ENCODE assay signal across 30 cellular contexts in the genomic region with DNA sequence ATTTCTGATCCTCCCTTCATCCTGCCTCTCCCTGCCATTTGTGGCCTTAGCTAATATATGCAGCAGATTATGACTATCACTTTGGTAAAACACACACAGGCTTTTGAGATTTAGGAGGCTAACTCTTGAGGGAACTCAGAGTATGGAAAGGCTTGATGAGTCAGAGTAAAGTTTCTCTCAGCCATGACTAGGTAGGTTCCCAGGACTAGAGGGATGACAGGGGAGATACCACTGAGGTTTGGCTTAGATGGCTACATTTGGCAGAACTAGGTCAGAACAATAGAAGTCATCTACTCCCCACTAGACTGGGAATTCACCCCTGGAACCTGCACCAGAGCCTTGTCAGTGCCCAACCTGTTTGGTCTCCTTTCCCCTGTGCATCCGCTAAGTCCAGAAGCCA.
DNase-seq lines count a peak whose midpoint lies in the region; ATAC-seq, FAIRE-seq and TF ChIP-seq lines count a peak whose summit lies in the region.
"Had no signal": no experiment of that assay in that cellular context is flagged by ENCODE, and none has a peak within 500 bp of the region (broad histone marks: within the 10 kb centered on the region; RNA-seq: fewer than 3 reads in every experiment).

No MANE protein-coding gene starts in this region.

- H2BK120ac ChIP-seq in H1 (replicated peaks; ENCODE audit: low read depth, low read length), result no peak overlapping the region
- no peak overlapping the region for H2BK120ac ChIP-seq in mesenchymal stem cell (ENCODE audit: low read depth, low read length)

- H3K9ac ChIP-seq in PC-3 (ENCODE audit: low read length), result no peak overlapping the region
- H3K9ac ChIP-seq in H1 (replicated peaks in 1 of 4; ENCODE audit: extremely low read depth in 1 of 4, low read depth in 3 of 4, low read length in 3 of 4), result no peak overlapping the region
- H3K9ac ChIP-seq in mesenchymal stem cell (ENCODE audit: low read length), result no peak overlapping the region

- H3K27ac ChIP-seq in PC-3 (ENCODE audit: low read length) (no peak overlapping the region), H1 (ENCODE audit: low read depth, low read length) (no peak overlapping the region), mesenchymal stem cell (ENCODE audit: low read length, poor library complexity, severe bottlenecking) (no peak overlapping the region)
- H3K27ac ChIP-seq: cardiac muscle cell, heart left ventricle, HL-60, neutrophil, PC-9, upper lobe of left lung had no signal

- intact Hi-C loops in PC-3 (cut with micrococcal nuclease), result no loop called here

- H4K8ac ChIP-seq in H1 (ENCODE audit: extremely low read depth, insufficient read depth, low read length) (no peak overlapping the region), mesenchymal stem cell (ENCODE audit: low read length) (no peak overlapping the region)

- no peak overlapping the region for H3K14ac ChIP-seq in H1 (ENCODE audit: insufficient read length)
- no peak overlapping the region for H3K14ac ChIP-seq in mesenchymal stem cell (ENCODE audit: low read length in 2 of 2)

- H2AFZ ChIP-seq in PC-3 (ENCODE audit: low read length) (no peak overlapping the region), H1 (ENCODE audit: low read length) (0 out of 2 replicates have a peak overlapping the region, but pooled peaks have one; percentile 62), mesenchymal stem cell (ENCODE audit: low read depth, low read length) (no peak overlapping the region)
- H2AFZ ChIP-seq: PC-9 had no signal

- H4K20me1 ChIP-seq in PC-3 (ENCODE audit: low read length) (no peaks in the 10 kb centered on the region), H1 (replicated peaks in 1 of 2; ENCODE audit: control insufficient read depth in 1 of 2, insufficient read depth in 2 of 2, low read length in 2 of 2) (no peaks in the 10 kb centered on the region)

- H3K4ac ChIP-seq in H1 (replicated peaks; ENCODE audit: insufficient read length, low read depth, low read length) (no peak overlapping the region), mesenchymal stem cell (ENCODE audit: low read depth in 1 of 2, low read length in 2 of 2) (no peak overlapping the region)

- H3K23ac ChIP-seq in H1 (ENCODE audit: insufficient read length), result no peak overlapping the region
- H3K23ac ChIP-seq in mesenchymal stem cell (ENCODE audit: low read length in 2 of 2), result no peak overlapping the region

- TF ChIP-seq RAD21 in H1 (IDR thresholded peaks at IDR 0.05 in 1 of 2, conservative IDR thresholded peaks at IDR 0.05 in 1 of 2; ENCODE audit: low read depth in 2 of 2, low read length in 2 of 2), result no peak

- H3K18ac ChIP-seq in H1 (ENCODE audit: extremely low read depth, low read length) (no peak overlapping the region), mesenchymal stem cell (ENCODE audit: low read depth in 1 of 2, low read length in 2 of 2) (no peak overlapping the region)

- no peak overlapping the region for H2BK15ac ChIP-seq in H1 (ENCODE audit: low read length)
- no peak overlapping the region for H2BK15ac ChIP-seq in mesenchymal stem cell (ENCODE audit: low read depth, poor library complexity, severe bottlenecking)

- H3F3A ChIP-seq in PC-3 (ENCODE audit: low read length, unreplicated experiment), result no peaks in the 10 kb centered on the region

- no peak overlapping the region for H2AK5ac ChIP-seq in H1 (ENCODE audit: low read depth, low read length)
- no peak overlapping the region for H2AK5ac ChIP-seq in mesenchymal stem cell (ENCODE audit: low read length, severe bottlenecking)

- H3K9me3 ChIP-seq in PC-3 (ENCODE audit: low read length), result no peaks in the 10 kb centered on the region
- 0 out of 4 replicates have a peak, but pooled peaks cover 0 to 3% of the 10 kb centered on the region in 2 experiments for H3K9me3 ChIP-seq in H1 (ENCODE audit: insufficient read depth in 2 of 2, low read depth in 1 of 2, low read length in 1 of 2)
- H3K9me3 ChIP-seq in mesenchymal stem cell (ENCODE audit: control insufficient read depth, low read length), result no peaks in the 10 kb centered on the region
- H3K9me3 ChIP-seq: BE2C, heart left ventricle, neutrophil, upper lobe of left lung had no signal

- no peak for TF ChIP-seq POLR2A in H1 (IDR thresholded peaks at IDR 0.05; ENCODE audit: control extremely low read depth in 1 of 2, low read depth in 2 of 2, low read length in 2 of 2)

- H3K36me3 ChIP-seq in PC-3 (ENCODE audit: low read depth, low read length), result no peaks in the 10 kb centered on the region
- no peaks in the 10 kb centered on the region for H3K36me3 ChIP-seq in H1 (ENCODE audit: control insufficient read depth in 2 of 4, insufficient read depth in 4 of 4, low read length in 3 of 4)
- H3K36me3 ChIP-seq in mesenchymal stem cell (ENCODE audit: control insufficient read depth in 1 of 2, insufficient read depth in 2 of 2, low read depth in 1 of 2, low read length in 2 of 2), result no peaks in the 10 kb centered on the region
- H3K36me3 ChIP-seq: BE2C, cardiac muscle cell, heart left ventricle, neutrophil, upper lobe of left lung had no signal

- TF ChIP-seq CTCF in PC-3 (conservative IDR thresholded peaks at IDR 0.05; ENCODE audit: low read depth, low read length) (no peak), H1 (IDR thresholded peaks at IDR 0.05; ENCODE audit: control extremely low read depth in 1 of 3, insufficient read depth in 1 of 3, low read depth in 1 of 3, low read length in 3 of 3) (no peak)

- CTCF ChIA-PET in PC-3 (lab: Charles Lee) (no interaction called here), H1 (lab: Charles Lee; ENCODE audit: partially characterized antibody) (no interaction called here)

- FAIRE-seq in H1 (lab: Jason Lieb, UNC), result no peak
- FAIRE-seq: H54, HepG2, small intestine, TTC549 had no signal

- no peak for TF ChIP-seq EP300 in H1 (IDR thresholded peaks at IDR 0.05; ENCODE audit: borderline replicate concordance in 1 of 2, low read depth in 2 of 2, low read length in 2 of 2)

- no peak for ATAC-seq in PC-3
- no peak for ATAC-seq in activated CD4-positive, CD25-positive, alpha-beta regulatory T cell treated with anti-CD3 and anti-CD28 coated beads, Interleukin-2, amount 50 U/mL, for 24 hours
- ATAC-seq: heart left ventricle, HepG2, left lobe of liver, T-cell had no signal

- H3K4me1 ChIP-seq in PC-3 (ENCODE audit: insufficient read depth, low read length), result peaks cover 18% of the 10 kb centered on the region
- no peaks in the 10 kb centered on the region for H3K4me1 ChIP-seq in H1 (replicated peaks in 1 of 4; ENCODE audit: control insufficient read depth in 3 of 4, insufficient read depth in 4 of 4, low read length in 3 of 4)
- no peaks in the 10 kb centered on the region for H3K4me1 ChIP-seq in mesenchymal stem cell (ENCODE audit: control insufficient read depth, insufficient read depth, low read depth, low read length)
- H3K4me1 ChIP-seq: BE2C, heart left ventricle, upper lobe of left lung had no signal

- no peak overlapping the region for H3K4me3 ChIP-seq in PC-3 (ENCODE audit: low read length)
- no peak overlapping the region for H3K4me3 ChIP-seq in H1 (ENCODE audit: extremely low read depth in 1 of 4, insufficient read depth in 2 of 4, low read depth in 3 of 4, low read length in 4 of 4)
- H3K4me3 ChIP-seq in mesenchymal stem cell (ENCODE audit: insufficient read depth in 1 of 2, low read depth in 1 of 2, low read length in 2 of 2), result no peak overlapping the region
- H3K4me3 ChIP-seq: cardiac muscle cell, heart left ventricle, PC-9, upper lobe of left lung had no signal

- H2BK20ac ChIP-seq in H1 (ENCODE audit: low read length), result no peak overlapping the region

- H4K91ac ChIP-seq in H1 (replicated peaks; ENCODE audit: insufficient read length, low read length), result no peak overlapping the region
- no peak overlapping the region for H4K91ac ChIP-seq in mesenchymal stem cell (ENCODE audit: low read length)

- H3K79me1 ChIP-seq in H1 (ENCODE audit: low read depth, low read length) (no peaks in the 10 kb centered on the region), mesenchymal stem cell (replicated peaks; ENCODE audit: low read length, poor library complexity, severe bottlenecking) (no peaks in the 10 kb centered on the region)

- H3K9me2 ChIP-seq in PC-3 (replicated peaks; ENCODE audit: low read length), result no peaks in the 10 kb centered on the region

- H3K56ac ChIP-seq in H1 (replicated peaks; ENCODE audit: insufficient read length, low read depth, low read length), result no peak overlapping the region

- H3K27me3 ChIP-seq in PC-3 (ENCODE audit: low read length) (no peaks in the 10 kb centered on the region), H1 (replicated peaks in 1 of 4; ENCODE audit: control insufficient read depth in 3 of 4, extremely low read depth in 1 of 4, insufficient read depth in 3 of 4, low read length in 3 of 4) (no peaks in the 10 kb centered on the region), mesenchymal stem cell (ENCODE audit: control insufficient read depth in 1 of 2, insufficient read depth in 1 of 2, low read length in 2 of 2) (no peaks in the 10 kb centered on the region)
- H3K27me3 ChIP-seq: BE2C, cardiac muscle cell, heart left ventricle, neutrophil, upper lobe of left lung had no signal

- no peak overlapping the region for H2BK5ac ChIP-seq in H1 (ENCODE audit: low read depth, low read length)
- H2BK5ac ChIP-seq in mesenchymal stem cell (ENCODE audit: low read depth, low read length, poor library complexity, severe bottlenecking), result no peak overlapping the region

- WGBS in H1 (ENCODE audit: extremely low coverage in 1 of 2, insufficient coverage in 1 of 2, insufficient read length in 1 of 2, insufficient replicate concordance in 2 of 2, low coverage in 1 of 2, low lambda C conversion rate in 2 of 2, missing lambda C conversion rate in 1 of 2), 2 experiments, result 92% methylated on average over 1 of the region's 1 CpG; no CpG with 5 or more reads in 1 of the 2 experiments
- 92% methylated on average over 1 of the region's 1 CpG for WGBS in mesenchymal stem cell

- H3K23me2 ChIP-seq in H1 (ENCODE audit: low read depth, low read length), result no peaks in the 10 kb centered on the region

- BruUV-seq in PC-3 (replicated peaks; lab: Mats Ljungman, UMichigan), result no TSS peak

- DNase-seq in EL (peak; percentile 25), PC-3 (peak; percentile 36), H1 (ENCODE audit: low read depth in 1 of 2, low spot score in 2 of 2) (no peak), kidney tubule cell (ENCODE audit: low spot score) (peak; percentile 29), NCI-H2171 treated with DMSO at 0.1 percent for 48 hours (lab: John Stamatoyannopoulos, UW) (no peak), mesenchymal stem cell (no peak), SW 1271 (lab: John Stamatoyannopoulos, UW) (no peak)
- DNase-seq: activated CD8-positive, alpha-beta memory T cell treated with anti-CD3 and anti-CD28 coated beads for 24 hours; activated T-cell treated with anti-CD3 and anti-CD28 coated beads, Interleukin-2, amount 50 U/mL, for 1 hour; BE2C; cortex of kidney; DMS79 treated with DMSO at 0.1 percent for 48 hours; heart left ventricle; NCI-H1105; NCI-H2029 treated with DMSO at 0.1 percent for 48 hours; NCI-H345; PC-9; small intestine; stimulated activated CD4-positive, alpha-beta T cell treated with anti-CD3 and anti-CD28 coated beads, Interleukin-1b, Interleukin-23, amount 100 ng/mL, for 48 hours; substantia nigra; T-cell; upper lobe of left lung had no signal

- POLR2A ChIA-PET in PC-3 (lab: Charles Lee; ENCODE audit: unreplicated experiment) (no interaction called here), H1 (lab: Charles Lee; ENCODE audit: partially characterized antibody) (no interaction called here)

- H3K4me2 ChIP-seq in PC-3 (ENCODE audit: low read length) (no peak overlapping the region), H1 (ENCODE audit: insufficient read depth in 1 of 2, low read depth in 2 of 2, low read length in 2 of 2) (no peak overlapping the region), mesenchymal stem cell (ENCODE audit: low read length, poor library complexity, severe bottlenecking) (no peak overlapping the region)
- H3K4me2 ChIP-seq: PC-9 had no signal

- H3K79me2 ChIP-seq in PC-3 (ENCODE audit: low read length) (no peaks in the 10 kb centered on the region), H1 (ENCODE audit: control insufficient read depth in 1 of 2, insufficient read depth in 2 of 2, low read length in 2 of 2) (no peaks in the 10 kb centered on the region)

- H2BK12ac ChIP-seq in H1 (ENCODE audit: low read depth, low read length), result no peak overlapping the region
- no peak overlapping the region for H2BK12ac ChIP-seq in mesenchymal stem cell (ENCODE audit: low read length in 2 of 2)

- H4K5ac ChIP-seq in H1 (ENCODE audit: insufficient read length, low read depth, low read length), result no peak overlapping the region

Comparison
In these comparisons a context has a peak if more than half of its experiments do, and no peak if none do; other contexts are left out.
1. DNase-seq: peak in EL (single experiment), PC-3 (single experiment) and kidney tubule cell (single experiment); none in H1 (0 of 2), NCI-H2171 treated with DMSO at 0.1 percent for 48 hours (single experiment), mesenchymal stem cell (single experiment) and SW 1271 (0 of 2).